ENCODE assay signal across 5 cellular contexts in the genomic region with DNA sequence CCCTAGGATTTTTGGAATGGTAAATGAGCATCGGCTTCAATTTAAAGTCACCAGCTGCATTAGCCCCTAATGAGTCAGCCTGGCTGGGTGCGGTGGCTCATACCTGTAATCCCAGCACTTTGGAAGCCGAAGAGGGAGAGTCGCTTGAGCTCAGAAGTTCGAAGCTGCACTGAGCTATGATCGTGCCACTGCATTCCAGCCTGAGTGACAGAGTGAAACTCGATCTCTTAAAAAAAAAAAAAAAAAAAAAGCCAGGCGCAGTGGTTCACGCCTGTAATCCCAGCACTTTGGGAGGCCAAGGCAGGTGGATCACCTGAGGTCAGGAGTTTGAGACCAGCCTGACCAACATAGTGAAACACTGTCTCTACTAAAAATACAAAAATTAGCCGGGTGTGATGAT. TPM values are rescaled to one million over a fixed set of nuclear protein-coding genes. Genes with fewer than 3 reads are reported as not detected.
"Had no signal": no experiment of that assay in that cellular context is flagged by ENCODE, and none has a peak within 500 bp of the region (broad histone marks: within the 10 kb centered on the region; RNA-seq: fewer than 3 reads in every experiment).

No MANE protein-coding gene starts in this region.

RNA-seq across cellular contexts. Expression of a gene that starts 16.5 kb away (rescaled TPM):
- total RNA-seq: activated T-cell treated with anti-CD3 and anti-CD28 coated beads, Interleukin-2, amount 50 U/mL, for 72 hours; activated T-helper 2 cell treated with anti-CD3 and anti-CD28 coated beads, Interferon-gamma antibody, Interleukin-2, Interleukin-4, amounts not matched to agents 10 μg/mL and 5 μg/mL and 100 μg/mL, durations not matched to agents 14 hours and 24 hours and 36 hours; breast epithelium; Right ventricle myocardium superior; T-helper 2 cell treated with Interferon-gamma antibody and Interleukin-4, amounts not matched to agents 100 ng/mL and 5 ng/mL, for 36 hours had no signal
